ENCODE assay signal across 1 cellular context in the genomic region with DNA sequence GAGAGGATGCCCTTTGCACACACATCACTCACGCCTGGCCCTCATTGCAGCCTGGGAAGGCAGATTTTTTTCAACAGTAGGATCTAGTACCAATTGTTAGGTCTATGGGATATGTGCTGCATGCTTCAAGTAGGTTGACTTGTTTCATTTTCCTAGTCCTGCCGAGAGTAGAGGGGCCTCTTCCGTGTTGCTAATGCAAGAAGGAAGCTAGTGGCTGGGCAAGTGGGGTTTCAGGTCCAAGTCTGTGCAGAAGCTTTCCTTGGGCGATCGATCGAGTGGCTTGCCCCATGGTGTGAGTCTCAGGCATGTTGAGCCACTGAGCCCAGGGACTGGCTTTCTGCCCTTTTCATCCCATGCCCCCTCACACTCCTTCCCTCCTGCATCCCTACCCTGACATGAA.
TF ChIP-seq lines count a peak whose summit lies in the region.

No MANE protein-coding gene starts in this region.

TF ChIP-seq in GM12878, 131 proteins besides CTCF, POLR2A, EP300 and RAD21:
- TF ChIP-seq, protein P1, sequence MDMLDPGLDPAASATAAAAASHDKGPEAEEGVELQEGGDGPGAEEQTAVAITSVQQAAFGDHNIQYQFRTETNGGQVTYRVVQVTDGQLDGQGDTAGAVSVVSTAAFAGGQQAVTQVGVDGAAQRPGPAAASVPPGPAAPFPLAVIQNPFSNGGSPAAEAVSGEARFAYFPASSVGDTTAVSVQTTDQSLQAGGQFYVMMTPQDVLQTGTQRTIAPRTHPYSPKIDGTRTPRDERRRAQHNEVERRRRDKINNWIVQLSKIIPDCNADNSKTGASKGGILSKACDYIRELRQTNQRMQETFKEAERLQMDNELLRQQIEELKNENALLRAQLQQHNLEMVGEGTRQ (IDR thresholded peaks at IDR 0.05; ENCODE audit: borderline replicate concordance, low read depth, low read length), result no peak
- TF ChIP-seq NFYA (IDR thresholded peaks at IDR 0.05; ENCODE audit: borderline replicate concordance, low read depth, low read length) (no peak), SUPT20H (IDR thresholded peaks at IDR 0.05; ENCODE audit: borderline replicate concordance, control insufficient read depth, low read depth, low read length) (no peak), POLR2AphosphoS5 (IDR thresholded peaks at IDR 0.05; ENCODE audit: low read length) (0 out of 2 replicates have a peak, but pooled peaks have one; percentile 47), ZZZ3 (IDR thresholded peaks at IDR 0.05; ENCODE audit: control insufficient read depth, insufficient read length, low read depth) (no peak), PAX8 (IDR thresholded peaks at IDR 0.05) (no peak)
- TF ChIP-seq, protein P2, sequence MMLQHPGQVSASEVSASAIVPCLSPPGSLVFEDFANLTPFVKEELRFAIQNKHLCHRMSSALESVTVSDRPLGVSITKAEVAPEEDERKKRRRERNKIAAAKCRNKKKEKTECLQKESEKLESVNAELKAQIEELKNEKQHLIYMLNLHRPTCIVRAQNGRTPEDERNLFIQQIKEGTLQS (IDR thresholded peaks at IDR 0.05; ENCODE audit: borderline replicate concordance, extremely low read depth, low read depth, low read length), result no peak
- TF ChIP-seq, protein P3, sequence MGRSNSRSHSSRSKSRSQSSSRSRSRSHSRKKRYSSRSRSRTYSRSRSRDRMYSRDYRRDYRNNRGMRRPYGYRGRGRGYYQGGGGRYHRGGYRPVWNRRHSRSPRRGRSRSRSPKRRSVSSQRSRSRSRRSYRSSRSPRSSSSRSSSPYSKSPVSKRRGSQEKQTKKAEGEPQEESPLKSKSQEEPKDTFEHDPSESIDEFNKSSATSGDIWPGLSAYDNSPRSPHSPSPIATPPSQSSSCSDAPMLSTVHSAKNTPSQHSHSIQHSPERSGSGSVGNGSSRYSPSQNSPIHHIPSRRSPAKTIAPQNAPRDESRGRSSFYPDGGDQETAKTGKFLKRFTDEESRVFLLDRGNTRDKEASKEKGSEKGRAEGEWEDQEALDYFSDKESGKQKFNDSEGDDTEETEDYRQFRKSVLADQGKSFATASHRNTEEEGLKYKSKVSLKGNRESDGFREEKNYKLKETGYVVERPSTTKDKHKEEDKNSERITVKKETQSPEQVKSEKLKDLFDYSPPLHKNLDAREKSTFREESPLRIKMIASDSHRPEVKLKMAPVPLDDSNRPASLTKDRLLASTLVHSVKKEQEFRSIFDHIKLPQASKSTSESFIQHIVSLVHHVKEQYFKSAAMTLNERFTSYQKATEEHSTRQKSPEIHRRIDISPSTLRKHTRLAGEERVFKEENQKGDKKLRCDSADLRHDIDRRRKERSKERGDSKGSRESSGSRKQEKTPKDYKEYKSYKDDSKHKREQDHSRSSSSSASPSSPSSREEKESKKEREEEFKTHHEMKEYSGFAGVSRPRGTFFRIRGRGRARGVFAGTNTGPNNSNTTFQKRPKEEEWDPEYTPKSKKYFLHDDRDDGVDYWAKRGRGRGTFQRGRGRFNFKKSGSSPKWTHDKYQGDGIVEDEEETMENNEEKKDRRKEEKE (IDR thresholded peaks at IDR 0.05), result no peak
